ENCODE assay signal across 19 cellular contexts in the genomic region with DNA sequence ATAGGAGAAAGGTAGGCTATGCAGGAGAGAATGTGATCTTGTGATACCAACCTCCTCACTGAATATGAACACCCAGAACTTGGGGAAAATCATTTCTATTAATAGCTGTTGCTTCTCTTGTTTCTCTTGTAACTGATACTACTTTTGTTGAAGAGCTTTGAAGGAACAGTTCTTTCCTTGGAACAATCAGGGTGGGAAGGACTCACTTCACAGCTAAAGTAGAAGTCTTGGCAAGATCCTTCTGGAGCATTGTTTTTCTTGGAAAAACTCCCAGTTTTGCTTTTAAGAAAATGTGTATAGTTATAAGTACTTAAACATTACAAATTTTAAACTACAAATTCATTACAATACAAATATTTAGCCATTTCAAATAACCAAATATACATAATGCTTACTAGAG. TPM values are rescaled to one million over a fixed set of nuclear protein-coding genes. Genes with fewer than 3 reads are reported as not detected.
"Had no signal": no experiment of that assay in that cellular context is flagged by ENCODE, and none has a peak within 500 bp of the region (broad histone marks: within the 10 kb centered on the region; RNA-seq: fewer than 3 reads in every experiment).

No MANE protein-coding gene starts in this region.

- H3K4me3 ChIP-seq: hepatocyte, lung, psoas muscle, right lobe of liver, smooth muscle cell, testis had no signal

- ATAC-seq: activated CD8-positive, alpha-beta memory T cell treated with anti-CD3 and anti-CD28 coated beads, Interleukin-2, amount 10 ng/mL, durations not matched to agents 7 days and 5 days; left colon; psoas muscle; right lobe of liver; stimulated activated memory B cell treated with anti-CD40 and anti-IgM and Interleukin-4, amounts not matched to agents 10 μg/mL and 1 μg/mL and 100 μg/mL, for 72 hours had no signal

- H3K27me3 ChIP-seq: hepatocyte, right lobe of liver, testis had no signal

- DNase-seq: activated CD4-positive, alpha-beta memory T cell treated with anti-CD3 and anti-CD28 coated beads, Interleukin-2, amount 10 ng/mL, durations not matched to agents 7 days and 5 days; activated CD4-positive, alpha-beta T cell treated with anti-CD3 and anti-CD28 coated beads for 48 hours; activated CD4-positive, CD25-positive, alpha-beta regulatory T cell; activated CD8-positive, alpha-beta memory T cell treated with anti-CD3 and anti-CD28 coated beads, Interleukin-2, amount 10 ng/mL, durations not matched to agents 7 days and 5 days; activated naive CD4-positive, alpha-beta T cell treated with anti-CD3 and anti-CD28 coated beads for 36 hours; erythroblast; left colon; psoas muscle; right lobe of liver; stimulated activated CD4-positive, alpha-beta T cell treated with anti-CD3 and anti-CD28 coated beads, Interleukin-4, amount 100 ng/mL, for 4 hours; T-helper 1 cell; T-helper 9 cell; testis had no signal

- H3K9me3 Mint-ChIP-seq: activated CD4-positive, alpha-beta memory T cell treated with anti-CD3 and anti-CD28 coated beads, Interleukin-2, amount 10 ng/mL, durations not matched to agents 7 days and 5 days; activated naive CD4-positive, alpha-beta T cell treated with anti-CD3 and anti-CD28 coated beads for 36 hours had no signal

- H3K4me1 Mint-ChIP-seq: activated CD4-positive, alpha-beta memory T cell treated with anti-CD3 and anti-CD28 coated beads, Interleukin-2, amount 10 ng/mL, durations not matched to agents 7 days and 5 days; activated CD8-positive, alpha-beta memory T cell treated with anti-CD3 and anti-CD28 coated beads, Interleukin-2, amount 10 ng/mL, durations not matched to agents 7 days and 5 days; stimulated activated memory B cell treated with anti-CD40 and anti-IgM and Interleukin-4, amounts not matched to agents 10 μg/mL and 1 μg/mL and 100 μg/mL, for 72 hours had no signal

- H3K4me1 ChIP-seq: psoas muscle, right lobe of liver, testis had no signal

- H3K27ac ChIP-seq: hepatocyte, psoas muscle, right lobe of liver, testis had no signal

- H3K27me3 Mint-ChIP-seq: activated CD8-positive, alpha-beta memory T cell treated with anti-CD3 and anti-CD28 coated beads, Interleukin-2, amount 10 ng/mL, durations not matched to agents 7 days and 5 days; stimulated activated memory B cell treated with anti-CD40 and anti-IgM and Interleukin-4, amounts not matched to agents 10 μg/mL and 1 μg/mL and 100 μg/mL, for 72 hours; type B pancreatic cell had no signal

- H3K36me3 ChIP-seq: right lobe of liver had no signal

- H3K4me3 Mint-ChIP-seq: activated CD4-positive, alpha-beta memory T cell treated with anti-CD3 and anti-CD28 coated beads, Interleukin-2, amount 10 ng/mL, durations not matched to agents 7 days and 5 days; activated CD8-positive, alpha-beta memory T cell treated with anti-CD3 and anti-CD28 coated beads, Interleukin-2, amount 10 ng/mL, durations not matched to agents 7 days and 5 days; activated naive CD4-positive, alpha-beta T cell treated with anti-CD3 and anti-CD28 coated beads for 36 hours; stimulated activated memory B cell treated with anti-CD40 and anti-IgM and Interleukin-4, amounts not matched to agents 10 μg/mL and 1 μg/mL and 100 μg/mL, for 72 hours; type B pancreatic cell had no signal

- H3K36me3 Mint-ChIP-seq: activated CD8-positive, alpha-beta memory T cell treated with anti-CD3 and anti-CD28 coated beads, Interleukin-2, amount 10 ng/mL, durations not matched to agents 7 days and 5 days; stimulated activated memory B cell treated with anti-CD40 and anti-IgM and Interleukin-4, amounts not matched to agents 10 μg/mL and 1 μg/mL and 100 μg/mL, for 72 hours; type B pancreatic cell had no signal

- H3K9me3 ChIP-seq: psoas muscle, right lobe of liver, testis had no signal

- H3K27ac Mint-ChIP-seq: activated CD4-positive, alpha-beta memory T cell treated with anti-CD3 and anti-CD28 coated beads, Interleukin-2, amount 10 ng/mL, durations not matched to agents 7 days and 5 days; activated CD8-positive, alpha-beta memory T cell treated with anti-CD3 and anti-CD28 coated beads, Interleukin-2, amount 10 ng/mL, durations not matched to agents 7 days and 5 days; activated naive CD4-positive, alpha-beta T cell treated with anti-CD3 and anti-CD28 coated beads for 36 hours; stimulated activated memory B cell treated with anti-CD40 and anti-IgM and Interleukin-4, amounts not matched to agents 10 μg/mL and 1 μg/mL and 100 μg/mL, for 72 hours; type B pancreatic cell had no signal

RNA-seq across cellular contexts. Expression of a gene that starts 19.1 kb away (rescaled TPM):
- total RNA-seq: activated CD4-positive, alpha-beta memory T cell treated with anti-CD3 and anti-CD28 coated beads, Interleukin-2, amount 10 ng/mL, durations not matched to agents 7 days and 5 days; activated naive CD4-positive, alpha-beta T cell treated with anti-CD3 and anti-CD28 coated beads for 36 hours; osteocyte had no signal
